Comparison of ENCODE assay signal across 24 cellular contexts in the genomic region with DNA sequence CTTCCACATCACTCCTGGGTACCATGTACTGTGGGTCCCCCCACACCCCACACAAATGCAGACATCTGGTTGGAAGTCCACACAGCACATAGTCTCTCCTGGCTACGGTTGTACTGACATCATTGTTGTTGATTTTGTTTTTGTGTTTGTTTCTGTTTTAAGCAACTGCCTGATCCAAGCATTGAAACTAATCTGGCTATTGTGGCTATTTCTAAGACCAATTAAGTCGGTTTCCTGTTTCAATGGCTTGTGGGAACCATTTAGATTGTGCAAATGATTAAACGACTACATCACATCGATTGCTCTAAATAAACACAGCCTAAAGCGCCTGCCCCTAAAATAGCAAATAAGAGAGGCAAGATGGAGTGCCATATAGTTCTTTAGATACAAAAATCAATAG.
"Had no signal": no experiment of that assay in that cellular context is flagged by ENCODE, and none has a peak within 500 bp of the region (broad histone marks: within the 10 kb centered on the region; RNA-seq: fewer than 3 reads in every experiment).

No MANE protein-coding gene starts in this region.

- H3K4me3 ChIP-seq: esophagus squamous epithelium, hepatocyte, left ventricle myocardium inferior, lower lobe of right lung, spleen, tibial artery, upper lobe of left lung, uterus had no signal

- H3K9me3 ChIP-seq: esophagus squamous epithelium, lower lobe of right lung, neutrophil, upper lobe of left lung, uterus had no signal

- H3K36me3 Mint-ChIP-seq: memory B cell; stimulated activated memory B cell treated with anti-CD40 and anti-IgM and Interleukin-4, amounts not matched to agents 10 μg/mL and 1 μg/mL and 100 μg/mL, for 72 hours had no signal

- DNase-seq: effector memory CD4-positive, alpha-beta T cell; esophagus squamous epithelium; foreskin keratinocyte; head of caudate nucleus; kidney; left cardiac atrium; left ventricle myocardium inferior; lower lobe of right lung; midbrain; naive thymus-derived CD4-positive, alpha-beta T cell; nephron progenitor cell; spleen; stimulated activated CD4-positive, alpha-beta T cell treated with anti-CD3 and anti-CD28 coated beads, Interleukin-15, amount 100 ng/mL, for 24 hours; stimulated activated CD4-positive, alpha-beta T cell treated with anti-CD3 and anti-CD28 coated beads, Interleukin-1b, Interleukin-23, amount 100 ng/mL, for 48 hours; stimulated activated CD4-positive, alpha-beta T cell treated with anti-CD3 and anti-CD28 coated beads, Interleukin-4, amount 100 ng/mL, for 24 hours; tibial artery; upper lobe of left lung; uterus had no signal

- H3K27ac Mint-ChIP-seq: memory B cell; naive thymus-derived CD4-positive, alpha-beta T cell; nephron progenitor cell; stimulated activated memory B cell treated with anti-CD40 and anti-IgM and Interleukin-4, amounts not matched to agents 10 μg/mL and 1 μg/mL and 100 μg/mL, for 72 hours; stimulated activated naive CD8-positive, alpha-beta T cell treated with anti-CD3 and anti-CD28 coated beads, Interleukin-15, Interleukin-2, amounts not matched to agents 100 ng/mL and 50 ng/mL, for 24 hours had no signal

- H3K4me1 ChIP-seq: foreskin keratinocyte, left ventricle myocardium inferior, lower lobe of right lung, spleen, tibial artery, upper lobe of left lung, uterus had no signal

- H3K79me2 ChIP-seq: hepatocyte had no signal

- H3K4me1 Mint-ChIP-seq: memory B cell; naive thymus-derived CD4-positive, alpha-beta T cell; stimulated activated memory B cell treated with anti-CD40 and anti-IgM and Interleukin-4, amounts not matched to agents 10 μg/mL and 1 μg/mL and 100 μg/mL, for 72 hours had no signal

- H3K4me2 ChIP-seq: hepatocyte had no signal

- H3K36me3 ChIP-seq: esophagus squamous epithelium, left ventricle myocardium inferior, lower lobe of right lung, neutrophil, spleen, tibial artery, upper lobe of left lung, uterus had no signal

- H2AFZ ChIP-seq: hepatocyte had no signal

- H3K4me3 Mint-ChIP-seq: memory B cell; naive thymus-derived CD4-positive, alpha-beta T cell; nephron progenitor cell; stimulated activated memory B cell treated with anti-CD40 and anti-IgM and Interleukin-4, amounts not matched to agents 10 μg/mL and 1 μg/mL and 100 μg/mL, for 72 hours; stimulated activated naive CD8-positive, alpha-beta T cell treated with anti-CD3 and anti-CD28 coated beads, Interleukin-15, Interleukin-2, amounts not matched to agents 100 ng/mL and 50 ng/mL, for 24 hours had no signal

- H3K27ac ChIP-seq: epithelial cell of prostate, esophagus squamous epithelium, foreskin keratinocyte, hepatocyte, left ventricle myocardium inferior, lower lobe of right lung, neutrophil, spleen, tibial artery, upper lobe of left lung, uterus had no signal

- H3K27me3 Mint-ChIP-seq: memory B cell; stimulated activated memory B cell treated with anti-CD40 and anti-IgM and Interleukin-4, amounts not matched to agents 10 μg/mL and 1 μg/mL and 100 μg/mL, for 72 hours had no signal

- FAIRE-seq: kidney had no signal

- H3K27me3 ChIP-seq: foreskin keratinocyte, hepatocyte, neutrophil, spleen, tibial artery, upper lobe of left lung, uterus had no signal
